Comparison of ENCODE assay signal across 1 cellular context in the genomic region with DNA sequence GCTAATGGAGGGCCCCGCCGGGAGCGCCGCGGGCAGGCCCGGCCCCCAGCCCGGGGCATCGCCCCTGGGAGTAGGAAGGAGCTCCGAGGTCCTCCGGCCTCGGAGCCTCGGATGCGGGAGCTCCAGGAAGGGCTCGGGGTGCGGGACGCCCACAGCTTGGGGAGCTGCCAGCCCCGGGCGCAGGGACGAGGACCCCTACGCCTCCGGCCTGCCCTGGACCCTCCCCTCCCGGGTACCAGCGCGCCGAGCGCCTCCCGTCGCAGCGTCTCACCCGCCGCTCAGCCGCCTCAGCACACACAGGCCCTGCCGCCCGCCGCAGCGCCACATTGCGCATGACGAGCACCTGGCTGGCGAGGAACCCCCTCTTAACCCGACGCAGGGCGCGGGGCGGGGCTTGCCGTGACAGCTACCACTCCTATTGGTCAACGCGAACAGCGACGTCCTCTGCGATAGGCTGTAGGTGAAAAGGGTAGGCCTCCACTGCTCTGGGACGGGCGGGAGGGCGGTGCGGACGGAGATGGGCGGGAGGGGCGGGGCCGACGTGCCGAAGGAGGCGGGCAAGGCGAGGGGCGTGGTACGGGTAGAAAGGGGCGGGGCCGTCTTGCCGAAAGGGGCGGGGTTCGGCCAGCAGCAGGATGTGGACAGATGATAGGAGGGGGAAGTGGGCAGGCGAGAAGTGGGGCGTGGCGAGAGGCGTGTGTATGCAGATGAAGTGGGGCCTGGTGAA.
TF ChIP-seq lines count a peak whose summit lies in the region.

A gene with protein sequence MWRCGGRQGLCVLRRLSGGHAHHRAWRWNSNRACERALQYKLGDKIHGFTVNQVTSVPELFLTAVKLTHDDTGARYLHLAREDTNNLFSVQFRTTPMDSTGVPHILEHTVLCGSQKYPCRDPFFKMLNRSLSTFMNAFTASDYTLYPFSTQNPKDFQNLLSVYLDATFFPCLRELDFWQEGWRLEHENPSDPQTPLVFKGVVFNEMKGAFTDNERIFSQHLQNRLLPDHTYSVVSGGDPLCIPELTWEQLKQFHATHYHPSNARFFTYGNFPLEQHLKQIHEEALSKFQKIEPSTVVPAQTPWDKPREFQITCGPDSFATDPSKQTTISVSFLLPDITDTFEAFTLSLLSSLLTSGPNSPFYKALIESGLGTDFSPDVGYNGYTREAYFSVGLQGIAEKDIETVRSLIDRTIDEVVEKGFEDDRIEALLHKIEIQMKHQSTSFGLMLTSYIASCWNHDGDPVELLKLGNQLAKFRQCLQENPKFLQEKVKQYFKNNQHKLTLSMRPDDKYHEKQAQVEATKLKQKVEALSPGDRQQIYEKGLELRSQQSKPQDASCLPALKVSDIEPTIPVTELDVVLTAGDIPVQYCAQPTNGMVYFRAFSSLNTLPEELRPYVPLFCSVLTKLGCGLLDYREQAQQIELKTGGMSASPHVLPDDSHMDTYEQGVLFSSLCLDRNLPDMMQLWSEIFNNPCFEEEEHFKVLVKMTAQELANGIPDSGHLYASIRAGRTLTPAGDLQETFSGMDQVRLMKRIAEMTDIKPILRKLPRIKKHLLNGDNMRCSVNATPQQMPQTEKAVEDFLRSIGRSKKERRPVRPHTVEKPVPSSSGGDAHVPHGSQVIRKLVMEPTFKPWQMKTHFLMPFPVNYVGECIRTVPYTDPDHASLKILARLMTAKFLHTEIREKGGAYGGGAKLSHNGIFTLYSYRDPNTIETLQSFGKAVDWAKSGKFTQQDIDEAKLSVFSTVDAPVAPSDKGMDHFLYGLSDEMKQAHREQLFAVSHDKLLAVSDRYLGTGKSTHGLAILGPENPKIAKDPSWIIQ (minus strand): TSS at position 337 of the 727 bp plus-strand sequence. CDS start 10 bp downstream, at position 327.

TF ChIP-seq in K562, 482 proteins besides CTCF, POLR2A, EP300 and RAD21 (continued from another document):
- TF ChIP-seq, protein P1, sequence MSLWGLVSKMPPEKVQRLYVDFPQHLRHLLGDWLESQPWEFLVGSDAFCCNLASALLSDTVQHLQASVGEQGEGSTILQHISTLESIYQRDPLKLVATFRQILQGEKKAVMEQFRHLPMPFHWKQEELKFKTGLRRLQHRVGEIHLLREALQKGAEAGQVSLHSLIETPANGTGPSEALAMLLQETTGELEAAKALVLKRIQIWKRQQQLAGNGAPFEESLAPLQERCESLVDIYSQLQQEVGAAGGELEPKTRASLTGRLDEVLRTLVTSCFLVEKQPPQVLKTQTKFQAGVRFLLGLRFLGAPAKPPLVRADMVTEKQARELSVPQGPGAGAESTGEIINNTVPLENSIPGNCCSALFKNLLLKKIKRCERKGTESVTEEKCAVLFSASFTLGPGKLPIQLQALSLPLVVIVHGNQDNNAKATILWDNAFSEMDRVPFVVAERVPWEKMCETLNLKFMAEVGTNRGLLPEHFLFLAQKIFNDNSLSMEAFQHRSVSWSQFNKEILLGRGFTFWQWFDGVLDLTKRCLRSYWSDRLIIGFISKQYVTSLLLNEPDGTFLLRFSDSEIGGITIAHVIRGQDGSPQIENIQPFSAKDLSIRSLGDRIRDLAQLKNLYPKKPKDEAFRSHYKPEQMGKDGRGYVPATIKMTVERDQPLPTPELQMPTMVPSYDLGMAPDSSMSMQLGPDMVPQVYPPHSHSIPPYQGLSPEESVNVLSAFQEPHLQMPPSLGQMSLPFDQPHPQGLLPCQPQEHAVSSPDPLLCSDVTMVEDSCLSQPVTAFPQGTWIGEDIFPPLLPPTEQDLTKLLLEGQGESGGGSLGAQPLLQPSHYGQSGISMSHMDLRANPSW (CRISPR knock-in tag; IDR thresholded peaks at IDR 0.05): no peak; the same call in 1 of the 2 replicates
- TF ChIP-seq SAFB (IDR thresholded peaks at IDR 0.05; ENCODE audit: borderline replicate concordance, low read depth, low read length): 0 out of 2 replicates have a peak, but pooled peaks have one; percentile 24
- TF ChIP-seq ZNF140 (CRISPR knock-in tag; IDR thresholded peaks at IDR 0.05): no peak
- peak; percentile 88; the same call in 1 of the 2 replicates for TF ChIP-seq PHF8 (IDR thresholded peaks at IDR 0.05; ENCODE audit: borderline replicate concordance, low read length)
- TF ChIP-seq, protein P2, sequence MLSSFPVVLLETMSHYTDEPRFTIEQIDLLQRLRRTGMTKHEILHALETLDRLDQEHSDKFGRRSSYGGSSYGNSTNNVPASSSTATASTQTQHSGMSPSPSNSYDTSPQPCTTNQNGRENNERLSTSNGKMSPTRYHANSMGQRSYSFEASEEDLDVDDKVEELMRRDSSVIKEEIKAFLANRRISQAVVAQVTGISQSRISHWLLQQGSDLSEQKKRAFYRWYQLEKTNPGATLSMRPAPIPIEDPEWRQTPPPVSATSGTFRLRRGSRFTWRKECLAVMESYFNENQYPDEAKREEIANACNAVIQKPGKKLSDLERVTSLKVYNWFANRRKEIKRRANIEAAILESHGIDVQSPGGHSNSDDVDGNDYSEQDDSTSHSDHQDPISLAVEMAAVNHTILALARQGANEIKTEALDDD (IDR thresholded peaks at IDR 0.05): no peak
- TF ChIP-seq NR2C2 (CRISPR knock-in tag; IDR thresholded peaks at IDR 0.05): peak; percentile 45; the same call in 1 of the 2 replicates
- peak; percentile 92 for TF ChIP-seq NR2C2 (tag; IDR thresholded peaks at IDR 0.05)
- no peak for TF ChIP-seq ZNF124 (CRISPR knock-in tag; IDR thresholded peaks at IDR 0.05)
- no peak for TF ChIP-seq HLTF (IDR thresholded peaks at IDR 0.05)
- TF ChIP-seq MBD2 (IDR thresholded peaks at IDR 0.05; ENCODE audit: borderline replicate concordance, low read depth): peak; percentile 90
- no peak; the same call in 1 of the 2 replicates for TF ChIP-seq TOE1 (IDR thresholded peaks at IDR 0.05; ENCODE audit: borderline replicate concordance)
- no peak for TF ChIP-seq TOE1 (CRISPR knock-in tag; IDR thresholded peaks at IDR 0.05; ENCODE audit: borderline replicate concordance, low read depth)
- TF ChIP-seq ZNF282 (CRISPR knock-in tag; IDR thresholded peaks at IDR 0.05): no peak
- no peak for TF ChIP-seq ETV1 (tag; conservative IDR thresholded peaks at IDR 0.05; ENCODE audit: low read depth)
- TF ChIP-seq SRSF7 (optimal IDR thresholded peaks at IDR 0.05; ENCODE audit: low read depth, low read length): no peak
- peak; percentile 97 for TF ChIP-seq KDM5B (IDR thresholded peaks at IDR 0.05; ENCODE audit: insufficient replicate concordance, low read depth, low read length)
- TF ChIP-seq, protein P3, sequence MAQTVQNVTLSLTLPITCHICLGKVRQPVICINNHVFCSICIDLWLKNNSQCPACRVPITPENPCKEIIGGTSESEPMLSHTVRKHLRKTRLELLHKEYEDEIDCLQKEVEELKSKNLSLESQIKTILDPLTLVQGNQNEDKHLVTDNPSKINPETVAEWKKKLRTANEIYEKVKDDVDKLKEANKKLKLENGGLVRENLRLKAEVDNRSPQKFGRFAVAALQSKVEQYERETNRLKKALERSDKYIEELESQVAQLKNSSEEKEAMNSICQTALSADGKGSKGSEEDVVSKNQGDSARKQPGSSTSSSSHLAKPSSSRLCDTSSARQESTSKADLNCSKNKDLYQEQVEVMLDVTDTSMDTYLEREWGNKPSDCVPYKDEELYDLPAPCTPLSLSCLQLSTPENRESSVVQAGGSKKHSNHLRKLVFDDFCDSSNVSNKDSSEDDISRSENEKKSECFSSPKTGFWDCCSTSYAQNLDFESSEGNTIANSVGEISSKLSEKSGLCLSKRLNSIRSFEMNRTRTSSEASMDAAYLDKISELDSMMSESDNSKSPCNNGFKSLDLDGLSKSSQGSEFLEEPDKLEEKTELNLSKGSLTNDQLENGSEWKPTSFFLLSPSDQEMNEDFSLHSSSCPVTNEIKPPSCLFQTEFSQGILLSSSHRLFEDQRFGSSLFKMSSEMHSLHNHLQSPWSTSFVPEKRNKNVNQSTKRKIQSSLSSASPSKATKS (CRISPR knock-in tag; IDR thresholded peaks at IDR 0.05): no peak
- 0 out of 2 replicates have a peak, but pooled peaks have one; percentile 11 for TF ChIP-seq BHLHE40 (IDR thresholded peaks at IDR 0.05; ENCODE audit: low read length)
- TF ChIP-seq KLF6 (CRISPR knock-in tag; IDR thresholded peaks at IDR 0.05; ENCODE audit: borderline replicate concordance): no peak
- peak; percentile 18; the same call in 1 of the 2 replicates for TF ChIP-seq CTBP1 (IDR thresholded peaks at IDR 0.05; ENCODE audit: borderline replicate concordance)
- TF ChIP-seq HDGF (IDR thresholded peaks at IDR 0.05): no peak
- TF ChIP-seq CC2D1A (IDR thresholded peaks at IDR 0.05): no peak
- TF ChIP-seq TGIF2 (CRISPR knock-in tag; IDR thresholded peaks at IDR 0.05): no peak
- TF ChIP-seq ELF4 (CRISPR knock-in tag; IDR thresholded peaks at IDR 0.05): no peak
- TF ChIP-seq, protein P4, sequence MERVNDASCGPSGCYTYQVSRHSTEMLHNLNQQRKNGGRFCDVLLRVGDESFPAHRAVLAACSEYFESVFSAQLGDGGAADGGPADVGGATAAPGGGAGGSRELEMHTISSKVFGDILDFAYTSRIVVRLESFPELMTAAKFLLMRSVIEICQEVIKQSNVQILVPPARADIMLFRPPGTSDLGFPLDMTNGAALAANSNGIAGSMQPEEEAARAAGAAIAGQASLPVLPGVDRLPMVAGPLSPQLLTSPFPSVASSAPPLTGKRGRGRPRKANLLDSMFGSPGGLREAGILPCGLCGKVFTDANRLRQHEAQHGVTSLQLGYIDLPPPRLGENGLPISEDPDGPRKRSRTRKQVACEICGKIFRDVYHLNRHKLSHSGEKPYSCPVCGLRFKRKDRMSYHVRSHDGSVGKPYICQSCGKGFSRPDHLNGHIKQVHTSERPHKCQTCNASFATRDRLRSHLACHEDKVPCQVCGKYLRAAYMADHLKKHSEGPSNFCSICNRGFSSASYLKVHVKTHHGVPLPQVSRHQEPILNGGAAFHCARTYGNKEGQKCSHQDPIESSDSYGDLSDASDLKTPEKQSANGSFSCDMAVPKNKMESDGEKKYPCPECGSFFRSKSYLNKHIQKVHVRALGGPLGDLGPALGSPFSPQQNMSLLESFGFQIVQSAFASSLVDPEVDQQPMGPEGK (CRISPR knock-in tag; IDR thresholded peaks at IDR 0.05; ENCODE audit: borderline replicate concordance): no peak
- TF ChIP-seq MYC (IDR thresholded peaks at IDR 0.05; ENCODE audit: low read depth, low read length): peak; percentile 85
- TF ChIP-seq MYC (CRISPR knock-in tag; IDR thresholded peaks at IDR 0.05; ENCODE audit: borderline replicate concordance, low read depth): no peak
- peak; percentile 82 for TF ChIP-seq GTF2F1 (IDR thresholded peaks at IDR 0.05; ENCODE audit: low read depth, low read length)
TF ChIP-seq in K562: peak in this region for 86.
